ENCODE assay signal across 2 cellular contexts in the genomic region with DNA sequence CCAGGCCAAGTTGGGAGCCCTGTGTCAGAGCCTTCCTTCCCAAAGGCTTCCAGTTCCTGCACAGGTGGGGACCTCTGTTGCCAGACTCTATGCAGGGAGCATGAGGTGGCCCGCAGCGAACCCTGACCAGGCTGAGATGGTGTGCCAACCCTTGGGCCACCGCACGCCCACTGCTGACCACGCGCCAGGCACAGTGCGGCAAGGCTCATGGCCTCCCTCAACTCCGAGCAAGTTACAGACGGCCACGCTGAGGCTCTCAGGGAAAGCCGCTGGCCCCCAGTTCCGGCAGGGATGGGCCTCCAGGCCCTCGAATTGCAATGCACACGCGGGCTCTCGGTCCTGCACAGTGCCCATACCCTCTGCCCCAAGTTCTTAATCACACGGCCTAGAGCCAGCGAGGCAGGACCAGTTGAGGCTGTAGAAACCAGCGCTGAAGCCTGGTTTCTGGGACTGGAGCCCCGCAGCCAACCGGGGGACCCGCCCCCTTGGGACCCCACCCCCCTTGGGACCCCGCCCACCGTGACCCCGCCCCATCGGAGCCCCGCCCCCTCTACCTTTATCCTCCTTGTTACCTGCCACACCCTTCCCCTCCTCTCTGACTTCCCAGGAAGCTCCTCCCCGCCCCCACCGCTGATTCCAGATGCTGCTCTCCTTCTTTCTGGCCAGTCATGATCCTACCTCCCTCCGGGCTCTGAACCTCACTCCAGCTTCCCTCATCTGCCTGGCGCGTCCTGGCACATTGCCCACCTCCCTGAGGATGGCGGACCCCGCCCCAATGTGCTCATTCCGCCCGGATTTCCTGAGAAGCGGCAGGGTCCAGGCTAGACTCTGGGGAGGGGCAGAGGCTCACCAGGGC.
A peak's percentile ranks its signal among the peaks of the same experiment; 100 is the strongest.
TF ChIP-seq lines count a peak whose summit lies in the region.

No MANE protein-coding gene starts in this region.

TF ChIP-seq in SK-N-SH, 30 proteins besides CTCF, POLR2A, EP300 and RAD21:
- TF ChIP-seq YY1 (IDR thresholded peaks at IDR 0.05; ENCODE audit: low read depth) (no peak), RCOR1 (IDR thresholded peaks at IDR 0.05; ENCODE audit: low read length) (0 out of 2 replicates have a peak, but pooled peaks have one; percentile 12), CHD2 (IDR thresholded peaks at IDR 0.05; ENCODE audit: low read length, partially characterized antibody) (peak; percentile 28)

TF ChIP-seq in SK-N-SH treated with all-trans-retinoic acid at 6 μM for 48 hours, 23 proteins besides CTCF, POLR2A, EP300 and RAD21:
- TF ChIP-seq ZNF8 (CRISPR knock-in tag; IDR thresholded peaks at IDR 0.05) (no peak), ESRRG (CRISPR knock-in tag; IDR thresholded peaks at IDR 0.05) (no peak), ISL1 (CRISPR knock-in tag; IDR thresholded peaks at IDR 0.05) (no peak), OSR1 (CRISPR knock-in tag; IDR thresholded peaks at IDR 0.05) (no peak), ZNF70 (CRISPR knock-in tag; IDR thresholded peaks at IDR 0.05) (no peak), BACH2 (CRISPR knock-in tag; IDR thresholded peaks at IDR 0.05; ENCODE audit: borderline replicate concordance) (no peak), TCF4 (CRISPR knock-in tag; IDR thresholded peaks at IDR 0.05; ENCODE audit: borderline replicate concordance) (no peak), PATZ1 (CRISPR knock-in tag; IDR thresholded peaks at IDR 0.05; ENCODE audit: borderline replicate concordance) (no peak), ZFP30 (CRISPR knock-in tag; IDR thresholded peaks at IDR 0.05) (no peak), CSDC2 (CRISPR knock-in tag; IDR thresholded peaks at IDR 0.05) (no peak)
